8 cellular contexts compared by ENCODE assay signal in the genomic region with DNA sequence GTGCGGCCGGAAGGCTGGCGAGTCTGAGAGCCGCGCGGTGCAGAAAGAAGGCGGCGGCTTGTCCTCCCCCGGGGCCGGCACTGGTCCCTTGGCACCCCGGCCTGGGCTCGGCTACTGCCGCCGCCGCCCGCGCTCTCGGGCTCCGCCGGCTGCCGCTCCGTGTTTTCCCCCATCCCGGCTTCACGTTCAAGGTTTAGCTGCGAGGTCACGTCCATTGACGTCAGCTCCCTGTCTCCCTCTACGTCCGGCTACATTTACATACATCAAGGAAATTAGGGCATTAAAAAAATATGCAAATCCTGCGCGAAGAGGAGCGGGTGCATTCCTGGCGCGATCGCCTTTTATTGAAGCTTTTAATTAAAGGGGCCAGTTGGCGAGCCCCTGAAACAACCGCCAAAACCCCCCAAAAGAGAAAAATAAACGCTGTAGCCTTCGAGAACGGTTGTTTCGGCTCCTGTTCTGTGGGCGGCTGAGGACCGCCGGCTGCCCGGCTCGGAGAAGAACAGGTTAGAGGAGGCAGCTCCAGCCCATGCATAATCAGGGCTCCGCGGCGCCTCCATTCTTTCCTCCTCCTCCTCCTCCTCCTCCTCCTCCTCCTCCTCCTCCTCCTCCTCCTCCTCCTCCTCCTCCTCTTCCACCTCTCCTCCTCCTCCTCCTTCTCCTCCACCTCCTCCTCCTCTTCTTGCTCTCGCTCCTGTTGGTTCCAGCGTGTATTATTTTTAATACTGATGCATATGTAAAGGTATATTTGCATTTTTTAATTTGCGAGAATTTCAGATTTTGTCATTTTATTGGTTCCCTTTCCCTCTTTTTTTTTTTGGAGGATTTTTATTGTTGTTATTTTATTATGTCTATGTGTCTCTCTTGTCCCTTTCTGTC.
A peak's percentile ranks its signal among the peaks of the same experiment; 100 is the strongest.
DNase-seq lines count a peak whose midpoint lies in the region; ATAC-seq and TF ChIP-seq lines count a peak whose summit lies in the region.

No MANE protein-coding gene starts in this region.

- peaks cover 69% of the 10 kb centered on the region for H3K27me3 ChIP-seq in CD8-positive, alpha-beta memory T cell (ENCODE audit: insufficient read depth, low read length, poor library complexity, severe bottlenecking)
- H3K27me3 ChIP-seq in NT2/D1 (ENCODE audit: insufficient read depth, insufficient read length) (peaks cover 97% of the 10 kb centered on the region), suprapubic skin (peaks cover 100% of the 10 kb centered on the region)

- H3K27me3 Mint-ChIP-seq in CD8-positive, alpha-beta memory T cell = peaks cover 71 to 84% of the 10 kb centered on the region in 2 donors

- H3K9ac ChIP-seq in NT2/D1 (ENCODE audit: insufficient read length, low read depth) = peak overlapping the region; percentile 61

- H3K9me3 Mint-ChIP-seq in CD8-positive, alpha-beta memory T cell = peaks cover 0 to 33% (median 20%) of the 10 kb centered on the region in 5 donors

- no peak for TF ChIP-seq POLR2A in suprapubic skin (IDR thresholded peaks at IDR 0.05)

- peaks cover 28 to 41% (median 39%) of the 10 kb centered on the region in 3 donors for H3K4me1 Mint-ChIP-seq in CD8-positive, alpha-beta memory T cell

- peak overlapping the region; percentile 34 for H3K4me3 ChIP-seq in CD8-positive, alpha-beta memory T cell (ENCODE audit: low read length)
- peak overlapping the region; percentile 39 for H3K4me3 ChIP-seq in NT2/D1 (ENCODE audit: insufficient read length, low read depth)
- no peak overlapping the region for H3K4me3 ChIP-seq in cardiac fibroblast (replicated peaks in 1 of 2; ENCODE audit: low read depth in 2 of 2, low read length in 2 of 2)
- peak overlapping the region; percentile 55 for H3K4me3 ChIP-seq in suprapubic skin

- 4% methylated on average over 52 of the region's 52 CpGs for WGBS in suprapubic skin

- H3K9me3 ChIP-seq in CD8-positive, alpha-beta memory T cell (ENCODE audit: low read length) = no peaks in the 10 kb centered on the region
- no peaks in the 10 kb centered on the region for H3K9me3 ChIP-seq in NT2/D1 (ENCODE audit: insufficient read depth, low read length)
- no peaks in the 10 kb centered on the region for H3K9me3 ChIP-seq in suprapubic skin

- H3K36me3 ChIP-seq in CD8-positive, alpha-beta memory T cell (ENCODE audit: insufficient read depth, low read length) = no peaks in the 10 kb centered on the region
- H3K36me3 ChIP-seq in NT2/D1 (ENCODE audit: insufficient read depth, insufficient read length, low read length) (no peaks in the 10 kb centered on the region), suprapubic skin (no peaks in the 10 kb centered on the region)

- H3K27ac ChIP-seq in CD8-positive, alpha-beta memory T cell (ENCODE audit: low read depth, low read length) = no peak overlapping the region
- H3K27ac ChIP-seq in suprapubic skin = no peak overlapping the region

- H3K36me3 Mint-ChIP-seq in CD8-positive, alpha-beta memory T cell = peaks cover 0 to 4% (median 0%) of the 10 kb centered on the region in 3 donors

- H3K27ac Mint-ChIP-seq in CD8-positive, alpha-beta memory T cell = peak overlapping the region in 4 of 8 donors; percentile 42 to 83 (median 75)

- CTCF ChIA-PET in CD8-positive, alpha-beta memory T cell (lab: Charles Lee) = no interaction called here

- DNase-seq in CD8-positive, alpha-beta memory T cell = peak in 1 of 5 donors; percentile 32
- DNase-seq in NT2/D1 (ENCODE audit: low read depth, low spot score) = peak; percentile 76
- peak; percentile 37 to 53 for DNase-seq in cardiac fibroblast (ENCODE audit: low read depth in 2 of 2)
- no peak for DNase-seq in left lobe of liver (ENCODE audit: low spot score)
- no peak for DNase-seq in suprapubic skin (ENCODE audit: low spot score in 2 of 2)
- DNase-seq in NOMO-1 treated with DMSO at 0.1 percent for 48 hours (lab: John Stamatoyannopoulos, UW; ENCODE audit: unreplicated experiment) = no peak

- no peak for TF ChIP-seq EP300 in suprapubic skin (IDR thresholded peaks at IDR 0.05)

- TF ChIP-seq CTCF in cardiac fibroblast (IDR thresholded peaks at IDR 0.05; ENCODE audit: low read depth, low read length) (no peak), suprapubic skin (IDR thresholded peaks at IDR 0.05) (no peak)

- H3K4me3 Mint-ChIP-seq in CD8-positive, alpha-beta memory T cell = peak overlapping the region; percentile 59 to 85 (median 76)

- peaks cover 21% of the 10 kb centered on the region for H3K4me1 ChIP-seq in CD8-positive, alpha-beta memory T cell (ENCODE audit: insufficient read depth, low read length)
- peaks cover 6% of the 10 kb centered on the region for H3K4me1 ChIP-seq in NT2/D1 (ENCODE audit: insufficient read depth, insufficient read length)
- H3K4me1 ChIP-seq in suprapubic skin = peaks cover 43% of the 10 kb centered on the region

- POLR2A ChIA-PET in CD8-positive, alpha-beta memory T cell (lab: Charles Lee) = no interaction called here

- ATAC-seq in GM19324 (IDR thresholded peaks at IDR 0.05; ENCODE audit: low FRiP score, unreplicated experiment) = peak; percentile 59
- peak; percentile 56 for ATAC-seq in HG03439 (IDR thresholded peaks at IDR 0.05; ENCODE audit: unreplicated experiment)
- ATAC-seq in left lobe of liver = peak; percentile 38

Comparison
In these comparisons a context has a peak if more than half of its experiments do, and no peak if none do; other contexts are left out.
1. DNase-seq: peak in NT2/D1 (single experiment) and cardiac fibroblast (2 of 2); none in left lobe of liver (single experiment), suprapubic skin (0 of 2) and NOMO-1 treated with DMSO at 0.1 percent for 48 hours (single experiment).
2. H3K4me3 ChIP-seq: peak in CD8-positive, alpha-beta memory T cell (single experiment), NT2/D1 (single experiment) and suprapubic skin (single experiment); none in cardiac fibroblast (0 of 2).
3. Peak in every context shown above with its lines, with median percentiles within 50 percentile points of each other: ATAC-seq.